In the genomic region with DNA sequence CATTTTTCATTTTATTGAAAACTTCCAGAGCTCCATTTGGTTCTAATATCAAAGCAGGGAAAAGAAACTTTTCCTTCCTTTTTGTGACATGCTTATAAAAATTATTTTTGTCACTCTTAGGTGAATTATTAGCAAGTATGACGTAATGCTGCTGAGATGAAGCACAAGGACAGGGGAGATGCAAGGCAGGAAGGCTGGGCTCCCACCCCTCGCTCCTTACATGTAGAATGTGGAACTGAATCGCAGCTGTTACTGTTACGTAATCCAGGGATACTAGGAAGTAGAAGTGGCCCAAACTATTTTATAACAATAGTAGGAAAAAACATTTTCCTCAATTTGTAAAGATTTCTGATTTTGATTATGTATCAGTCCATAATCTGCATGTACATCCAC, we compare ENCODE assay signal across 13 cellular contexts. TPM values are rescaled to one million over a fixed set of nuclear protein-coding genes. Genes with fewer than 3 reads are reported as not detected.
DNase-seq lines count a peak whose midpoint lies in the region; ATAC-seq and TF ChIP-seq lines count a peak whose summit lies in the region.
"Had no signal": no experiment of that assay in that cellular context is flagged by ENCODE, and none has a peak within 500 bp of the region (broad histone marks: within the 10 kb centered on the region; RNA-seq: fewer than 3 reads in every experiment).

No MANE protein-coding gene starts in this region.

- no peak for ATAC-seq in stimulated activated naive CD8-positive, alpha-beta T cell treated with anti-CD3 and anti-CD28 coated beads, Interleukin-15, Interleukin-2, amounts not matched to agents 100 U/mL and 50 U/mL, for 24 hours
- ATAC-seq: activated CD4-positive, alpha-beta T cell treated with anti-CD3 and anti-CD28 coated beads for 36 hours had no signal

- no peaks in the 10 kb centered on the region for H3K27me3 ChIP-seq in fibroblast of lung (ENCODE audit: control insufficient read depth, insufficient read depth, low read length)
- H3K27me3 ChIP-seq: uterus had no signal

- no peak overlapping the region for H2AFZ ChIP-seq in fibroblast of lung (ENCODE audit: low read length)

- H3K9me3 ChIP-seq in fibroblast of lung (ENCODE audit: control insufficient read depth, insufficient read depth, low read depth, low read length): no peaks in the 10 kb centered on the region
- H3K9me3 ChIP-seq: uterus had no signal

- in situ Hi-C loops in KBM-7 (cut with MboI; ENCODE audit: low pct_unique_long_range_greater_than_20kb, low sequenced_read_pairs): no loop called here

- H3K4me3 ChIP-seq in fibroblast of lung (replicated peaks in 1 of 4; ENCODE audit: control extremely low read depth in 1 of 4, insufficient read depth in 1 of 4, low read depth in 3 of 4, low read length in 4 of 4): no peak overlapping the region
- H3K4me3 ChIP-seq: uterus had no signal

- no peak for TF ChIP-seq CTCF in fibroblast of lung (conservative IDR thresholded peaks at IDR 0.05 in 1 of 2, IDR thresholded peaks at IDR 0.05 in 1 of 2; ENCODE audit: low read depth in 1 of 2, low read length in 2 of 2)

- no peak overlapping the region for H3K27ac ChIP-seq in fibroblast of lung (ENCODE audit: insufficient read depth, low read length)
- H3K27ac ChIP-seq: uterus had no signal

- peak; percentile 14 to 28 for DNase-seq in AML-193 (lab: John Stamatoyannopoulos, UW)
- DNase-seq in KBM-7: peak; percentile 41
- DNase-seq in fibroblast of lung (ENCODE audit: low read depth in 2 of 2): peak in 1 of 2 donors; percentile 52
- DNase-seq in myocyte (ENCODE audit: low read depth): peak; percentile 58
- no peak for DNase-seq in NCI-H1930 (lab: John Stamatoyannopoulos, UW)
- DNase-seq in epidermal melanocyte (ENCODE audit: insufficient read length, low spot score): no peak
- no peak for DNase-seq in stimulated activated naive CD8-positive, alpha-beta T cell treated with anti-CD3 and anti-CD28 coated beads, Interleukin-15, Interleukin-2, amounts not matched to agents 100 U/mL and 50 U/mL, for 24 hours
- DNase-seq in SW480 (ENCODE audit: low spot score): no peak
- DNase-seq: activated CD4-positive, alpha-beta T cell treated with anti-CD3 and anti-CD28 coated beads for 36 hours; activated gamma-delta T cell; CD4-positive, alpha-beta memory T cell; occipital lobe; uterus had no signal

- no peaks in the 10 kb centered on the region for H3K36me3 ChIP-seq in fibroblast of lung (ENCODE audit: control insufficient read depth, insufficient read depth, low read length)
- H3K36me3 ChIP-seq: uterus had no signal

- no peaks in the 10 kb centered on the region for H4K20me1 ChIP-seq in fibroblast of lung (ENCODE audit: control insufficient read depth, extremely low read depth, insufficient read depth, low read length)

- H3K4me2 ChIP-seq in fibroblast of lung (ENCODE audit: extremely low read depth, insufficient read depth, low read length): peak overlapping the region; percentile 69

- H3K9ac ChIP-seq in fibroblast of lung (ENCODE audit: insufficient read depth, low read length): no peak overlapping the region

- peaks cover 4% of the 10 kb centered on the region for H3K4me1 ChIP-seq in fibroblast of lung (ENCODE audit: control insufficient read depth, extremely low read depth, insufficient read depth, low read length)
- H3K4me1 ChIP-seq: uterus had no signal

- H3K79me2 ChIP-seq in fibroblast of lung (ENCODE audit: control insufficient read depth, insufficient read depth, low read length): no peaks in the 10 kb centered on the region

RNA-seq across cellular contexts. Expression of gene GTPBP4, which starts 17.1 kb away (rescaled TPM):
- total RNA-seq in fibroblast of lung (26.5 and 28.7 TPM in 2 replicates), myocyte (55.8 and 57.4 TPM in 2 replicates)
- 34.4 and 51.3 TPM in 2 replicates for polyA plus RNA-seq in fibroblast of lung
- 40.7 and 53.7 TPM in 2 replicates for polyA plus RNA-seq in fibroblast of lung (2012)
- 31.3 and 43.0 TPM in 2 replicates for polyA minus RNA-seq in fibroblast of lung (ENCODE audit: low replicate concordance)
- 43.3 TPM for polyA plus RNA-seq in myocyte (2012)

RNA-seq across cellular contexts. Expression of gene LARP4B, which starts 39.6 kb away (rescaled TPM):
- total RNA-seq in fibroblast of lung: 19.8 and 25.4 TPM in 2 replicates
- polyA plus RNA-seq in fibroblast of lung: 38.6 and 44.3 TPM in 2 replicates
- polyA plus RNA-seq in fibroblast of lung (2012): 29.7 and 30.0 TPM in 2 replicates
- polyA minus RNA-seq in fibroblast of lung (ENCODE audit: low replicate concordance): 62.4 and 81.8 TPM in 2 replicates
- total RNA-seq in myocyte: 28.0 and 33.2 TPM in 2 replicates
- polyA plus RNA-seq in myocyte (2012): 28.6 TPM

RNA-seq across cellular contexts. Expression of gene IDI2, which starts 54.5 kb away (rescaled TPM):
- not detected in 2 replicates for total RNA-seq in fibroblast of lung
- polyA plus RNA-seq in fibroblast of lung: not detected in 2 replicates
- not detected in 2 replicates for polyA plus RNA-seq in fibroblast of lung (2012)
- polyA minus RNA-seq in fibroblast of lung (ENCODE audit: low replicate concordance): not detected in 2 replicates
- not detected in 2 replicates for total RNA-seq in myocyte
- polyA plus RNA-seq in myocyte (2012): not detected
- total RNA-seq: activated CD4-positive, alpha-beta T cell treated with anti-CD3 and anti-CD28 coated beads for 36 hours; CD4-positive, alpha-beta memory T cell; occipital lobe; uterus had no signal
- polyA plus RNA-seq: CD4-positive, alpha-beta memory T cell had no signal

Comparison
In these comparisons a context has a peak if more than half of its experiments do, and no peak if none do; other contexts are left out.
1. DNase-seq: peak in AML-193 (2 of 2), KBM-7 (single experiment) and myocyte (single experiment); none in NCI-H1930 (0 of 2), epidermal melanocyte (single experiment), stimulated activated naive CD8-positive, alpha-beta T cell treated with anti-CD3 and anti-CD28 coated beads, Interleukin-15, Interleukin-2, amounts not matched to agents 100 U/mL and 50 U/mL, for 24 hours (single experiment) and SW480 (single experiment).